Comparison of ENCODE assay signal across 1 cellular context in the genomic region with DNA sequence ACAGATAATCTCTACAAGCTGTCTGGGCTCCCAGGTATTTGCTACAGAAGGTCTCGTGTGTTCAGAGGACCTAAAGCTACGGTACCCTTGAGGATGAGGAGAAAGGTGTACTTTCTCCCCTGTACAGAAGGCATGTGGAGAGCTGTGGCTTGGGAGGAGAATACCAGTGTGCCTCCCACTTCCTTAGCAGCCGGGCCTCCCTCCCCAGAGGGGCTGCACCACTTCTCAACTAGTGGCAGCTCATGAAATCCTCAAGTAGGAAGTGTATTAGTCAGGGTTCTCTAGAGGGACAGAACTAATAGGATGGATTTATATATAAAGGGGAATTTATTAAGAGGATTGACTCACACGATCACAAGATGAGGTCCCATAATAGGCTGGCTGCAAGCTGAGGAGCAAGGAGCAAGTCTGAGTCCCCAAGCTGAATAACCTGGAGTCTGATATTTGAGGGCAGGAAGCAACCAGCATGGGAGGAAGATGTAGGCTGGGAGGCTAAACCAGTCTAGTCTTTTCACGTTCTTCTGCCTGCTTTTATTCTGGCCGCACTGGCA.
TF ChIP-seq lines count a peak whose summit lies in the region.

No MANE protein-coding gene starts in this region.

TF ChIP-seq in K562, 482 proteins besides CTCF, POLR2A, EP300 and RAD21 (continued from another document):
- TF ChIP-seq, protein P1, sequence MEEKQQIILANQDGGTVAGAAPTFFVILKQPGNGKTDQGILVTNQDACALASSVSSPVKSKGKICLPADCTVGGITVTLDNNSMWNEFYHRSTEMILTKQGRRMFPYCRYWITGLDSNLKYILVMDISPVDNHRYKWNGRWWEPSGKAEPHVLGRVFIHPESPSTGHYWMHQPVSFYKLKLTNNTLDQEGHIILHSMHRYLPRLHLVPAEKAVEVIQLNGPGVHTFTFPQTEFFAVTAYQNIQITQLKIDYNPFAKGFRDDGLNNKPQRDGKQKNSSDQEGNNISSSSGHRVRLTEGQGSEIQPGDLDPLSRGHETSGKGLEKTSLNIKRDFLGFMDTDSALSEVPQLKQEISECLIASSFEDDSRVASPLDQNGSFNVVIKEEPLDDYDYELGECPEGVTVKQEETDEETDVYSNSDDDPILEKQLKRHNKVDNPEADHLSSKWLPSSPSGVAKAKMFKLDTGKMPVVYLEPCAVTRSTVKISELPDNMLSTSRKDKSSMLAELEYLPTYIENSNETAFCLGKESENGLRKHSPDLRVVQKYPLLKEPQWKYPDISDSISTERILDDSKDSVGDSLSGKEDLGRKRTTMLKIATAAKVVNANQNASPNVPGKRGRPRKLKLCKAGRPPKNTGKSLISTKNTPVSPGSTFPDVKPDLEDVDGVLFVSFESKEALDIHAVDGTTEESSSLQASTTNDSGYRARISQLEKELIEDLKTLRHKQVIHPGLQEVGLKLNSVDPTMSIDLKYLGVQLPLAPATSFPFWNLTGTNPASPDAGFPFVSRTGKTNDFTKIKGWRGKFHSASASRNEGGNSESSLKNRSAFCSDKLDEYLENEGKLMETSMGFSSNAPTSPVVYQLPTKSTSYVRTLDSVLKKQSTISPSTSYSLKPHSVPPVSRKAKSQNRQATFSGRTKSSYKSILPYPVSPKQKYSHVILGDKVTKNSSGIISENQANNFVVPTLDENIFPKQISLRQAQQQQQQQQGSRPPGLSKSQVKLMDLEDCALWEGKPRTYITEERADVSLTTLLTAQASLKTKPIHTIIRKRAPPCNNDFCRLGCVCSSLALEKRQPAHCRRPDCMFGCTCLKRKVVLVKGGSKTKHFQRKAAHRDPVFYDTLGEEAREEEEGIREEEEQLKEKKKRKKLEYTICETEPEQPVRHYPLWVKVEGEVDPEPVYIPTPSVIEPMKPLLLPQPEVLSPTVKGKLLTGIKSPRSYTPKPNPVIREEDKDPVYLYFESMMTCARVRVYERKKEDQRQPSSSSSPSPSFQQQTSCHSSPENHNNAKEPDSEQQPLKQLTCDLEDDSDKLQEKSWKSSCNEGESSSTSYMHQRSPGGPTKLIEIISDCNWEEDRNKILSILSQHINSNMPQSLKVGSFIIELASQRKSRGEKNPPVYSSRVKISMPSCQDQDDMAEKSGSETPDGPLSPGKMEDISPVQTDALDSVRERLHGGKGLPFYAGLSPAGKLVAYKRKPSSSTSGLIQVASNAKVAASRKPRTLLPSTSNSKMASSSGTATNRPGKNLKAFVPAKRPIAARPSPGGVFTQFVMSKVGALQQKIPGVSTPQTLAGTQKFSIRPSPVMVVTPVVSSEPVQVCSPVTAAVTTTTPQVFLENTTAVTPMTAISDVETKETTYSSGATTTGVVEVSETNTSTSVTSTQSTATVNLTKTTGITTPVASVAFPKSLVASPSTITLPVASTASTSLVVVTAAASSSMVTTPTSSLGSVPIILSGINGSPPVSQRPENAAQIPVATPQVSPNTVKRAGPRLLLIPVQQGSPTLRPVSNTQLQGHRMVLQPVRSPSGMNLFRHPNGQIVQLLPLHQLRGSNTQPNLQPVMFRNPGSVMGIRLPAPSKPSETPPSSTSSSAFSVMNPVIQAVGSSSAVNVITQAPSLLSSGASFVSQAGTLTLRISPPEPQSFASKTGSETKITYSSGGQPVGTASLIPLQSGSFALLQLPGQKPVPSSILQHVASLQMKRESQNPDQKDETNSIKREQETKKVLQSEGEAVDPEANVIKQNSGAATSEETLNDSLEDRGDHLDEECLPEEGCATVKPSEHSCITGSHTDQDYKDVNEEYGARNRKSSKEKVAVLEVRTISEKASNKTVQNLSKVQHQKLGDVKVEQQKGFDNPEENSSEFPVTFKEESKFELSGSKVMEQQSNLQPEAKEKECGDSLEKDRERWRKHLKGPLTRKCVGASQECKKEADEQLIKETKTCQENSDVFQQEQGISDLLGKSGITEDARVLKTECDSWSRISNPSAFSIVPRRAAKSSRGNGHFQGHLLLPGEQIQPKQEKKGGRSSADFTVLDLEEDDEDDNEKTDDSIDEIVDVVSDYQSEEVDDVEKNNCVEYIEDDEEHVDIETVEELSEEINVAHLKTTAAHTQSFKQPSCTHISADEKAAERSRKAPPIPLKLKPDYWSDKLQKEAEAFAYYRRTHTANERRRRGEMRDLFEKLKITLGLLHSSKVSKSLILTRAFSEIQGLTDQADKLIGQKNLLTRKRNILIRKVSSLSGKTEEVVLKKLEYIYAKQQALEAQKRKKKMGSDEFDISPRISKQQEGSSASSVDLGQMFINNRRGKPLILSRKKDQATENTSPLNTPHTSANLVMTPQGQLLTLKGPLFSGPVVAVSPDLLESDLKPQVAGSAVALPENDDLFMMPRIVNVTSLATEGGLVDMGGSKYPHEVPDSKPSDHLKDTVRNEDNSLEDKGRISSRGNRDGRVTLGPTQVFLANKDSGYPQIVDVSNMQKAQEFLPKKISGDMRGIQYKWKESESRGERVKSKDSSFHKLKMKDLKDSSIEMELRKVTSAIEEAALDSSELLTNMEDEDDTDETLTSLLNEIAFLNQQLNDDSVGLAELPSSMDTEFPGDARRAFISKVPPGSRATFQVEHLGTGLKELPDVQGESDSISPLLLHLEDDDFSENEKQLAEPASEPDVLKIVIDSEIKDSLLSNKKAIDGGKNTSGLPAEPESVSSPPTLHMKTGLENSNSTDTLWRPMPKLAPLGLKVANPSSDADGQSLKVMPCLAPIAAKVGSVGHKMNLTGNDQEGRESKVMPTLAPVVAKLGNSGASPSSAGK (IDR thresholded peaks at IDR 0.05), result no peak
- TF ChIP-seq ZNF583 (CRISPR knock-in tag; IDR thresholded peaks at IDR 0.05) (no peak), GTF2F1 (IDR thresholded peaks at IDR 0.05; ENCODE audit: low read depth, low read length) (no peak), NELFE (IDR thresholded peaks at IDR 0.05; ENCODE audit: insufficient read depth, insufficient read length) (no peak), KDM1A (IDR thresholded peaks at IDR 0.05) (no peak), PURB (CRISPR knock-in tag; IDR thresholded peaks at IDR 0.05; ENCODE audit: low read depth) (no peak), PTBP1 (IDR thresholded peaks at IDR 0.05; ENCODE audit: low read depth, low read length) (no peak), ZNF263 (CRISPR knock-in tag; IDR thresholded peaks at IDR 0.05; ENCODE audit: borderline replicate concordance) (peak; percentile 52; the same call in 1 of the 2 replicates), HNRNPL (IDR thresholded peaks at IDR 0.05; ENCODE audit: low read depth, low read length) (no peak), SETDB1 (IDR thresholded peaks at IDR 0.05; ENCODE audit: low read length) (no peak), NCOR1 (IDR thresholded peaks at IDR 0.05) (no peak), CREM (IDR thresholded peaks at IDR 0.05; ENCODE audit: low read depth) (no peak), ETV5 (CRISPR knock-in tag; IDR thresholded peaks at IDR 0.05; ENCODE audit: low read depth) (no peak), GTF2A2 (tag; IDR thresholded peaks at IDR 0.05) (no peak), CBFA2T2 (conservative IDR thresholded peaks at IDR 0.05) (0 out of 2 replicates have a peak, but pooled peaks have one; percentile 1), NFRKB (IDR thresholded peaks at IDR 0.05; ENCODE audit: low read depth) (no peak), SRSF9 (IDR thresholded peaks at IDR 0.05; ENCODE audit: borderline replicate concordance, low read depth, low read length) (no peak), SIN3B (IDR thresholded peaks at IDR 0.05; ENCODE audit: low read depth) (no peak)
- TF ChIP-seq, protein P2, sequence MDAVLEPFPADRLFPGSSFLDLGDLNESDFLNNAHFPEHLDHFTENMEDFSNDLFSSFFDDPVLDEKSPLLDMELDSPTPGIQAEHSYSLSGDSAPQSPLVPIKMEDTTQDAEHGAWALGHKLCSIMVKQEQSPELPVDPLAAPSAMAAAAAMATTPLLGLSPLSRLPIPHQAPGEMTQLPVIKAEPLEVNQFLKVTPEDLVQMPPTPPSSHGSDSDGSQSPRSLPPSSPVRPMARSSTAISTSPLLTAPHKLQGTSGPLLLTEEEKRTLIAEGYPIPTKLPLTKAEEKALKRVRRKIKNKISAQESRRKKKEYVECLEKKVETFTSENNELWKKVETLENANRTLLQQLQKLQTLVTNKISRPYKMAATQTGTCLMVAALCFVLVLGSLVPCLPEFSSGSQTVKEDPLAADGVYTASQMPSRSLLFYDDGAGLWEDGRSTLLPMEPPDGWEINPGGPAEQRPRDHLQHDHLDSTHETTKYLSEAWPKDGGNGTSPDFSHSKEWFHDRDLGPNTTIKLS (IDR thresholded peaks at IDR 0.05; ENCODE audit: borderline replicate concordance, low read depth), result no peak
- TF ChIP-seq, protein P3, sequence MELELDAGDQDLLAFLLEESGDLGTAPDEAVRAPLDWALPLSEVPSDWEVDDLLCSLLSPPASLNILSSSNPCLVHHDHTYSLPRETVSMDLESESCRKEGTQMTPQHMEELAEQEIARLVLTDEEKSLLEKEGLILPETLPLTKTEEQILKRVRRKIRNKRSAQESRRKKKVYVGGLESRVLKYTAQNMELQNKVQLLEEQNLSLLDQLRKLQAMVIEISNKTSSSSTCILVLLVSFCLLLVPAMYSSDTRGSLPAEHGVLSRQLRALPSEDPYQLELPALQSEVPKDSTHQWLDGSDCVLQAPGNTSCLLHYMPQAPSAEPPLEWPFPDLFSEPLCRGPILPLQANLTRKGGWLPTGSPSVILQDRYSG (tag; conservative IDR thresholded peaks at IDR 0.05; ENCODE audit: low read depth), result 0 out of 2 replicates have a peak, but pooled peaks have one; percentile 35
- TF ChIP-seq, protein P4, sequence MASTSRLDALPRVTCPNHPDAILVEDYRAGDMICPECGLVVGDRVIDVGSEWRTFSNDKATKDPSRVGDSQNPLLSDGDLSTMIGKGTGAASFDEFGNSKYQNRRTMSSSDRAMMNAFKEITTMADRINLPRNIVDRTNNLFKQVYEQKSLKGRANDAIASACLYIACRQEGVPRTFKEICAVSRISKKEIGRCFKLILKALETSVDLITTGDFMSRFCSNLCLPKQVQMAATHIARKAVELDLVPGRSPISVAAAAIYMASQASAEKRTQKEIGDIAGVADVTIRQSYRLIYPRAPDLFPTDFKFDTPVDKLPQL (IDR thresholded peaks at IDR 0.05; ENCODE audit: extremely low read depth, insufficient read length), result no peak
